ENCODE assay signal across 1 cellular context in the genomic region with DNA sequence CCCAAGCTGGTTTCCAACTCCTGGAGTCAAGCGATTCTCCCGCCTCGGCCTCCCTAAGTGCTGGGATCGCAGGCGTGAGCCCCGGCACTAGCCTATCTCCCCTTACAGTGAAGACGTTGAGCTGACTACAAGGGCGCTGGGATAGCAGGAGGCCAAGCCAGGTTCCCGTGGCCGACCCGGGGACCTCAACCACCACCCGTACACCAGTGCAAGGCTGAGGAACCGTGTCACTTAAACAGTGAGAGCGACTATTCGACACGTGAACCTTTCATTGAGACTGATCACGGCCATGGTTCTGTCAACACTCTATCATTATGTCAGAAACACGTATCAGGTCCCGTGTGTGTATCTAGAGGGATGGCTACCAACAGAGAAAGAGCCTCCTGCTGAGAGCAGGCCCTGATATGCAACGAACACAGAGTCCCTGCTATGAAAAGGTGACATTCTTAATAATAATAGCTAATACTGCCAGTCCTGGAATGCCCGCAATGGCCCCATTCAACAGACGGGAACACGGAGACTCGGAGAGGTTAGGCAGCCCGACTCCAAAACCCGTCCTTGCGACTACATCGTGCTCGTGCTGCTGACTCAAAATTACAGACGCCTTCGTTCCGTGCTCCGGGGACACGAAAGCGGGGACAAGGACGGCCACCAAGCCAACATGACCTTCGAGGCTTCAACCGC.
TF ChIP-seq lines count a peak whose summit lies in the region.

No MANE protein-coding gene starts in this region.

TF ChIP-seq in K562, 482 proteins besides CTCF, POLR2A, EP300 and RAD21 (continued from another document):
- TF ChIP-seq, protein P1, sequence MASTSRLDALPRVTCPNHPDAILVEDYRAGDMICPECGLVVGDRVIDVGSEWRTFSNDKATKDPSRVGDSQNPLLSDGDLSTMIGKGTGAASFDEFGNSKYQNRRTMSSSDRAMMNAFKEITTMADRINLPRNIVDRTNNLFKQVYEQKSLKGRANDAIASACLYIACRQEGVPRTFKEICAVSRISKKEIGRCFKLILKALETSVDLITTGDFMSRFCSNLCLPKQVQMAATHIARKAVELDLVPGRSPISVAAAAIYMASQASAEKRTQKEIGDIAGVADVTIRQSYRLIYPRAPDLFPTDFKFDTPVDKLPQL (IDR thresholded peaks at IDR 0.05; ENCODE audit: extremely low read depth, insufficient read length), result no peak
- TF ChIP-seq ZNF766 (CRISPR knock-in tag; conservative IDR thresholded peaks at IDR 0.05) (no peak), KDM1A (IDR thresholded peaks at IDR 0.05) (peak in 1 of 2 experiments; percentile 65; a peak in 2 of 4 replicates), RBBP5 (IDR thresholded peaks at IDR 0.05; ENCODE audit: borderline replicate concordance, insufficient read depth, low read length, poor library complexity, severe bottlenecking) (no peak), ZNF77 (CRISPR knock-in tag; IDR thresholded peaks at IDR 0.05) (no peak), ADNP (tag; IDR thresholded peaks at IDR 0.05) (no peak), RBM25 (IDR thresholded peaks at IDR 0.05; ENCODE audit: low read depth, low read length, severe bottlenecking) (peak; percentile 68), RB1 (IDR thresholded peaks at IDR 0.05; ENCODE audit: low read depth) (no peak), ZC3H4 (CRISPR knock-in tag; IDR thresholded peaks at IDR 0.05; ENCODE audit: borderline replicate concordance) (peak; percentile 45; the same call in 1 of the 2 replicates), SREBF1 (IDR thresholded peaks at IDR 0.05; ENCODE audit: borderline replicate concordance, low read depth, low read length) (no peak), HOXB6 (CRISPR knock-in tag; IDR thresholded peaks at IDR 0.05; ENCODE audit: borderline replicate concordance) (no peak), ZNF24 (IDR thresholded peaks at IDR 0.05) (no peak), ZNF174 (CRISPR knock-in tag; IDR thresholded peaks at IDR 0.05) (no peak), ZNF263 (CRISPR knock-in tag; IDR thresholded peaks at IDR 0.05; ENCODE audit: borderline replicate concordance) (no peak; the same call in 1 of the 2 replicates), HMGN3 (IDR thresholded peaks at IDR 0.05; ENCODE audit: borderline replicate concordance, extremely low read depth, insufficient read length, low read depth, low read length) (no peak), ZNF12 (CRISPR knock-in tag; IDR thresholded peaks at IDR 0.05) (no peak), SMAD4 (CRISPR knock-in tag; conservative IDR thresholded peaks at IDR 0.05) (no peak), MAFG (tag; conservative IDR thresholded peaks at IDR 0.05) (no peak), GABPB1 (CRISPR knock-in tag; IDR thresholded peaks at IDR 0.05) (no peak), NFE2L1 (tag; IDR thresholded peaks at IDR 0.05; ENCODE audit: borderline replicate concordance, low read depth) (no peak)
- TF ChIP-seq, protein P2, sequence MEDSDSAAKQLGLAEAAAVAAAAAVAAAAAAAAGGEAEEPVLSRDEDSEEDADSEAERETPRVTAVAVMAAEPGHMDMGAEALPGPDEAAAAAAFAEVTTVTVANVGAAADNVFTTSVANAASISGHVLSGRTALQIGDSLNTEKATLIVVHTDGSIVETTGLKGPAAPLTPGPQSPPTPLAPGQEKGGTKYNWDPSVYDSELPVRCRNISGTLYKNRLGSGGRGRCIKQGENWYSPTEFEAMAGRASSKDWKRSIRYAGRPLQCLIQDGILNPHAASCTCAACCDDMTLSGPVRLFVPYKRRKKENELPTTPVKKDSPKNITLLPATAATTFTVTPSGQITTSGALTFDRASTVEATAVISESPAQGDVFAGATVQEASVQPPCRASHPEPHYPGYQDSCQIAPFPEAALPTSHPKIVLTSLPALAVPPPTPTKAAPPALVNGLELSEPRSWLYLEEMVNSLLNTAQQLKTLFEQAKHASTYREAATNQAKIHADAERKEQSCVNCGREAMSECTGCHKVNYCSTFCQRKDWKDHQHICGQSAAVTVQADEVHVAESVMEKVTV (CRISPR knock-in tag; IDR thresholded peaks at IDR 0.05), result no peak
- TF ChIP-seq, protein P3, sequence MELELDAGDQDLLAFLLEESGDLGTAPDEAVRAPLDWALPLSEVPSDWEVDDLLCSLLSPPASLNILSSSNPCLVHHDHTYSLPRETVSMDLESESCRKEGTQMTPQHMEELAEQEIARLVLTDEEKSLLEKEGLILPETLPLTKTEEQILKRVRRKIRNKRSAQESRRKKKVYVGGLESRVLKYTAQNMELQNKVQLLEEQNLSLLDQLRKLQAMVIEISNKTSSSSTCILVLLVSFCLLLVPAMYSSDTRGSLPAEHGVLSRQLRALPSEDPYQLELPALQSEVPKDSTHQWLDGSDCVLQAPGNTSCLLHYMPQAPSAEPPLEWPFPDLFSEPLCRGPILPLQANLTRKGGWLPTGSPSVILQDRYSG (tag; conservative IDR thresholded peaks at IDR 0.05; ENCODE audit: low read depth), result no peak
- TF ChIP-seq, protein P4, sequence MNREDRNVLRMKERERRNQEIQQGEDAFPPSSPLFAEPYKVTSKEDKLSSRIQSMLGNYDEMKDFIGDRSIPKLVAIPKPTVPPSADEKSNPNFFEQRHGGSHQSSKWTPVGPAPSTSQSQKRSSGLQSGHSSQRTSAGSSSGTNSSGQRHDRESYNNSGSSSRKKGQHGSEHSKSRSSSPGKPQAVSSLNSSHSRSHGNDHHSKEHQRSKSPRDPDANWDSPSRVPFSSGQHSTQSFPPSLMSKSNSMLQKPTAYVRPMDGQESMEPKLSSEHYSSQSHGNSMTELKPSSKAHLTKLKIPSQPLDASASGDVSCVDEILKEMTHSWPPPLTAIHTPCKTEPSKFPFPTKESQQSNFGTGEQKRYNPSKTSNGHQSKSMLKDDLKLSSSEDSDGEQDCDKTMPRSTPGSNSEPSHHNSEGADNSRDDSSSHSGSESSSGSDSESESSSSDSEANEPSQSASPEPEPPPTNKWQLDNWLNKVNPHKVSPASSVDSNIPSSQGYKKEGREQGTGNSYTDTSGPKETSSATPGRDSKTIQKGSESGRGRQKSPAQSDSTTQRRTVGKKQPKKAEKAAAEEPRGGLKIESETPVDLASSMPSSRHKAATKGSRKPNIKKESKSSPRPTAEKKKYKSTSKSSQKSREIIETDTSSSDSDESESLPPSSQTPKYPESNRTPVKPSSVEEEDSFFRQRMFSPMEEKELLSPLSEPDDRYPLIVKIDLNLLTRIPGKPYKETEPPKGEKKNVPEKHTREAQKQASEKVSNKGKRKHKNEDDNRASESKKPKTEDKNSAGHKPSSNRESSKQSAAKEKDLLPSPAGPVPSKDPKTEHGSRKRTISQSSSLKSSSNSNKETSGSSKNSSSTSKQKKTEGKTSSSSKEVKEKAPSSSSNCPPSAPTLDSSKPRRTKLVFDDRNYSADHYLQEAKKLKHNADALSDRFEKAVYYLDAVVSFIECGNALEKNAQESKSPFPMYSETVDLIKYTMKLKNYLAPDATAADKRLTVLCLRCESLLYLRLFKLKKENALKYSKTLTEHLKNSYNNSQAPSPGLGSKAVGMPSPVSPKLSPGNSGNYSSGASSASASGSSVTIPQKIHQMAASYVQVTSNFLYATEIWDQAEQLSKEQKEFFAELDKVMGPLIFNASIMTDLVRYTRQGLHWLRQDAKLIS (CRISPR knock-in tag; IDR thresholded peaks at IDR 0.05), result peak; percentile 26
